ENCODE assay signal across 1 cellular context in the genomic region with DNA sequence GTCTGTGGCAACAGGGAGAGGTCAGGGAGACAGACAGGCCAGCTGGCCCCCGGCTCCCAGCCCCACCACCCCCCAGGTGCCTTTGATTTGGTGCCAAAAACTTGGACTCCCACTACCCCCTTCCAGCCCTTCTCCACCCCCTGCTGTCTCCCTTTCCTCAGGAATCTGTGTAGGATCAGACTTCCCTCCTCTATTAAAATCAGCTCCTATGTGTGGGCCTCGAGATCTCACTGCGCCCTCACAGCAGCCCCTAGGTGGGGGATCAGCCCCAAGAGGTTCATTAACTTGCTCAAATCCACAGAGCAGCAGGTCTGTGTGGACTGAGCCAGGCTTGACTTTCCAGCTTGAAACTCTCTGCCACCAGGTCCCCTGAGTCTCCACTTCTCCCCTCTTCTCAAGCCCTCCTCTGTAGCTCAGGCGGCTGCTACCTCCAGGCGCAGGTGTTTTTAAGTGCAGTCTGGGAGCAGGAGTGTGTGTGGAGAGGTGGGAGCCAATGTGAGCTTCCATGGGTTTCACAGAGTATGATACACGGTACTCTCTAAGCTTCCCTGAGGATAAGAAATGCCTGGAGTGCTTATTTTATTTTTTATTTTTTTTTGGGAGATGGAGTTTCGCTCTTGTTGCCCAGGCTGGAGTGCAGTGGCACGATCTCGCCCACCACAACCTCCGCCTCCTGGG.
TF ChIP-seq lines count a peak whose summit lies in the region.

No MANE protein-coding gene starts in this region.

TF ChIP-seq in HEK293, 187 proteins besides CTCF, POLR2A, EP300 and RAD21 (continued from another document):
- TF ChIP-seq GLIS1 (tag by site-specific recombination; IDR thresholded peaks at IDR 0.05) (peak; percentile 57), ZIC2 (tag by site-specific recombination; IDR thresholded peaks at IDR 0.05) (peak; percentile 85), EGR2 (tag by site-specific recombination; IDR thresholded peaks at IDR 0.05; ENCODE audit: low read depth) (peak; percentile 67), ZFHX2 (tag by site-specific recombination; conservative IDR thresholded peaks at IDR 0.05) (peak; percentile 29; the same call in 1 of the 2 replicates), ZNF837 (tag by site-specific recombination; IDR thresholded peaks at IDR 0.05) (0 out of 2 replicates have a peak, but pooled peaks have one; percentile 44)
- TF ChIP-seq, protein P1, sequence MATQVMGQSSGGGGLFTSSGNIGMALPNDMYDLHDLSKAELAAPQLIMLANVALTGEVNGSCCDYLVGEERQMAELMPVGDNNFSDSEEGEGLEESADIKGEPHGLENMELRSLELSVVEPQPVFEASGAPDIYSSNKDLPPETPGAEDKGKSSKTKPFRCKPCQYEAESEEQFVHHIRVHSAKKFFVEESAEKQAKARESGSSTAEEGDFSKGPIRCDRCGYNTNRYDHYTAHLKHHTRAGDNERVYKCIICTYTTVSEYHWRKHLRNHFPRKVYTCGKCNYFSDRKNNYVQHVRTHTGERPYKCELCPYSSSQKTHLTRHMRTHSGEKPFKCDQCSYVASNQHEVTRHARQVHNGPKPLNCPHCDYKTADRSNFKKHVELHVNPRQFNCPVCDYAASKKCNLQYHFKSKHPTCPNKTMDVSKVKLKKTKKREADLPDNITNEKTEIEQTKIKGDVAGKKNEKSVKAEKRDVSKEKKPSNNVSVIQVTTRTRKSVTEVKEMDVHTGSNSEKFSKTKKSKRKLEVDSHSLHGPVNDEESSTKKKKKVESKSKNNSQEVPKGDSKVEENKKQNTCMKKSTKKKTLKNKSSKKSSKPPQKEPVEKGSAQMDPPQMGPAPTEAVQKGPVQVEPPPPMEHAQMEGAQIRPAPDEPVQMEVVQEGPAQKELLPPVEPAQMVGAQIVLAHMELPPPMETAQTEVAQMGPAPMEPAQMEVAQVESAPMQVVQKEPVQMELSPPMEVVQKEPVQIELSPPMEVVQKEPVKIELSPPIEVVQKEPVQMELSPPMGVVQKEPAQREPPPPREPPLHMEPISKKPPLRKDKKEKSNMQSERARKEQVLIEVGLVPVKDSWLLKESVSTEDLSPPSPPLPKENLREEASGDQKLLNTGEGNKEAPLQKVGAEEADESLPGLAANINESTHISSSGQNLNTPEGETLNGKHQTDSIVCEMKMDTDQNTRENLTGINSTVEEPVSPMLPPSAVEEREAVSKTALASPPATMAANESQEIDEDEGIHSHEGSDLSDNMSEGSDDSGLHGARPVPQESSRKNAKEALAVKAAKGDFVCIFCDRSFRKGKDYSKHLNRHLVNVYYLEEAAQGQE (tag by site-specific recombination; IDR thresholded peaks at IDR 0.05) = no peak
